12 cellular contexts compared by ENCODE assay signal in genomic region chrX:75229774-75230173, GRCh38. TPM values are rescaled to one million over a fixed set of nuclear protein-coding genes. Genes with fewer than 3 reads are reported as not detected.
DNase-seq lines count a peak whose midpoint lies in the region; ATAC-seq and TF ChIP-seq lines count a peak whose summit lies in the region.
"Had no signal": no experiment of that assay in that cellular context is flagged by ENCODE, and none has a peak within 500 bp of the region (broad histone marks: within the 10 kb centered on the region; RNA-seq: fewer than 3 reads in every experiment).

No MANE protein-coding gene starts in this region.

- no peaks in the 10 kb centered on the region for H3K9me3 ChIP-seq in KOPT-K1 (ENCODE audit: insufficient read depth, low read length, poor library complexity, severe bottlenecking)
- no peaks in the 10 kb centered on the region for H3K9me3 ChIP-seq in mucosa of descending colon
- H3K9me3 ChIP-seq: SJCRH30, uterus had no signal

- H3K4me3 ChIP-seq in mucosa of descending colon, result no peak overlapping the region
- H3K4me3 ChIP-seq: SJCRH30, uterus had no signal

- no peaks in the 10 kb centered on the region for H3K36me3 ChIP-seq in KOPT-K1 (ENCODE audit: insufficient read depth, low read length)
- H3K36me3 ChIP-seq in mucosa of descending colon (ENCODE audit: low read depth), result no peaks in the 10 kb centered on the region
- H3K36me3 ChIP-seq: SJCRH30, uterus had no signal

- H3K4me1 ChIP-seq in mucosa of descending colon (ENCODE audit: low read depth), result no peaks in the 10 kb centered on the region
- H3K4me1 ChIP-seq: SJCRH30, uterus had no signal

- intact Hi-C loops in mucosa of descending colon (cut with DNase I, micrococcal nuclease), result no loop called here

- peak overlapping the region; percentile 39 for H3K27ac ChIP-seq in KOPT-K1 (ENCODE audit: low read depth, low read length, poor library complexity, severe bottlenecking)
- H3K27ac ChIP-seq: SJCRH30, uterus had no signal

- DNase-seq in A172 (ENCODE audit: low spot score), result no peak
- no peak for DNase-seq in NCI-H2196 (lab: John Stamatoyannopoulos, UW; ENCODE audit: unreplicated experiment)
- DNase-seq in mucosa of descending colon, result no peak
- DNase-seq: activated CD4-positive, alpha-beta T cell treated with anti-CD3 and anti-CD28 coated beads for 1 hour; SJCRH30; uterus had no signal

- ATAC-seq in GM18519 (IDR thresholded peaks at IDR 0.05; ENCODE audit: low FRiP score, unreplicated experiment) (peak; percentile 77), GM19397 (IDR thresholded peaks at IDR 0.05; ENCODE audit: unreplicated experiment) (peak; percentile 92), HG02852 (IDR thresholded peaks at IDR 0.05; ENCODE audit: unreplicated experiment) (peak; percentile 91), HG02588 (IDR thresholded peaks at IDR 0.05; ENCODE audit: unreplicated experiment) (no peak), mucosa of descending colon (no peak)
- ATAC-seq: HepG2 had no signal

- no peak for TF ChIP-seq CTCF in mucosa of descending colon (IDR thresholded peaks at IDR 0.05)

RNA-seq across cellular contexts. Expression of gene UPRT, which starts 44.1 kb away (rescaled TPM):
- total RNA-seq in A172 (2014; rRNA removed; shearing (Covaris generic)), result 16.6 and 20.3 TPM in 2 replicates
- 10 to 100 TPM; 10.4 to 17.3 (median 13.8) TPM for total RNA-seq in mucosa of descending colon

Comparison
In these comparisons a context has a peak if more than half of its experiments do, and no peak if none do; other contexts are left out.
1. ATAC-seq: peak in GM18519 (single experiment), GM19397 (single experiment) and HG02852 (single experiment); none in HG02588 (single experiment) and mucosa of descending colon (single experiment).